Comparison of ENCODE assay signal across 15 cellular contexts in genomic region chr6:22956029-22956715, GRCh38.
DNase-seq lines count a peak whose midpoint lies in the region; ATAC-seq and TF ChIP-seq lines count a peak whose summit lies in the region.
"Had no signal": no experiment of that assay in that cellular context is flagged by ENCODE, and none has a peak within 500 bp of the region (broad histone marks: within the 10 kb centered on the region; RNA-seq: fewer than 3 reads in every experiment).

No MANE protein-coding gene starts in this region.

- peak; percentile 58 for TF ChIP-seq RAD21 in neural cell (conservative IDR thresholded peaks at IDR 0.05)

- H3K9me2 ChIP-seq in Loucy (replicated peaks; ENCODE audit: low read depth, low read length): no peaks in the 10 kb centered on the region
- no peaks in the 10 kb centered on the region for H3K9me2 ChIP-seq in neural cell (ENCODE audit: insufficient read depth, low read length)

- H3K4me1 ChIP-seq in Loucy (ENCODE audit: insufficient read depth, low read length, poor library complexity, severe bottlenecking) (peaks cover 16% of the 10 kb centered on the region), osteoblast (ENCODE audit: insufficient read depth, low read length) (no peaks in the 10 kb centered on the region)
- H3K4me1 ChIP-seq: Peyer's patch had no signal

- H3K4me3 ChIP-seq in Loucy (ENCODE audit: low read length, poor library complexity, severe bottlenecking): no peak overlapping the region
- H3K4me3 ChIP-seq in neural cell (ENCODE audit: low read length): peak overlapping the region; percentile 16
- no peak overlapping the region for H3K4me3 ChIP-seq in osteoblast (ENCODE audit: insufficient read depth, low read length)
- H3K4me3 ChIP-seq: adrenal gland, heart left ventricle, Peyer's patch had no signal

- no peaks in the 10 kb centered on the region for H4K20me1 ChIP-seq in Loucy (ENCODE audit: insufficient read depth, low read length, poor library complexity, severe bottlenecking)
- H4K20me1 ChIP-seq in neural cell (ENCODE audit: insufficient read depth): no peaks in the 10 kb centered on the region
- no peaks in the 10 kb centered on the region for H4K20me1 ChIP-seq in osteoblast (ENCODE audit: insufficient read depth, low read length)

- TF ChIP-seq CTCF in Loucy (conservative IDR thresholded peaks at IDR 0.05; ENCODE audit: low read length) (no peak), VCaP (conservative IDR thresholded peaks at IDR 0.05) (peak; percentile 46), neural cell (IDR thresholded peaks at IDR 0.05; ENCODE audit: poor library complexity, severe bottlenecking) (no peak), osteoblast (IDR thresholded peaks at IDR 0.05; ENCODE audit: extremely low read depth, low read depth, low read length) (no peak)

- no peaks in the 10 kb centered on the region for H3K9me3 ChIP-seq in Loucy (ENCODE audit: insufficient read depth, low read depth, low read length)
- H3K9me3 ChIP-seq in neural cell (ENCODE audit: low read length): no peaks in the 10 kb centered on the region
- no peaks in the 10 kb centered on the region for H3K9me3 ChIP-seq in osteoblast (ENCODE audit: low read depth, low read length)
- H3K9me3 ChIP-seq: adrenal gland, Peyer's patch had no signal

- no peaks in the 10 kb centered on the region for H3K36me3 ChIP-seq in Loucy (ENCODE audit: insufficient read depth, low read length)
- H3K36me3 ChIP-seq in neural cell (ENCODE audit: insufficient read depth, low read length): no peaks in the 10 kb centered on the region
- no peaks in the 10 kb centered on the region for H3K36me3 ChIP-seq in osteoblast (ENCODE audit: insufficient read depth, low read length)
- H3K36me3 ChIP-seq: adrenal gland, heart left ventricle, Peyer's patch had no signal

- H3K27me3 ChIP-seq in Loucy (ENCODE audit: insufficient read depth, low read length, poor library complexity, severe bottlenecking): no peaks in the 10 kb centered on the region
- H3K27me3 ChIP-seq in neural cell (ENCODE audit: insufficient read depth, low read depth, low read length): no peaks in the 10 kb centered on the region
- H3K27me3 ChIP-seq in osteoblast (ENCODE audit: insufficient read depth, low read length): no peaks in the 10 kb centered on the region
- H3K27me3 ChIP-seq: adrenal gland, heart left ventricle, Peyer's patch had no signal

- peak; percentile 48 for DNase-seq in DMS53 (lab: John Stamatoyannopoulos, UW)
- DNase-seq in central memory CD4-positive, alpha-beta T cell: no peak
- no peak for DNase-seq in osteoblast (ENCODE audit: insufficient read length, low spot score, missing footprints)
- DNase-seq: activated CD4-positive, alpha-beta T cell treated with anti-CD3 and anti-CD28 coated beads for 36 hours; adrenal gland; erythroblast; heart left ventricle; naive thymus-derived CD8-positive, alpha-beta T cell; Peyer's patch; T-helper 17 cell had no signal

- no peak for ATAC-seq in HG02840 (IDR thresholded peaks at IDR 0.05; ENCODE audit: low FRiP score, unreplicated experiment)
- ATAC-seq: activated CD4-positive, alpha-beta T cell treated with anti-CD3 and anti-CD28 coated beads for 36 hours; naive thymus-derived CD8-positive, alpha-beta T cell; stimulated activated memory B cell treated with anti-CD40 and anti-IgM and Interleukin-4, amounts not matched to agents 10 μg/mL and 1 μg/mL and 100 μg/mL, for 72 hours; T-helper 17 cell had no signal

- H3K27ac ChIP-seq in VCaP (peak overlapping the region; percentile 43), neural cell (ENCODE audit: low read length) (peak overlapping the region; percentile 19), osteoblast (ENCODE audit: low read depth, low read length) (no peak overlapping the region)
- H3K27ac ChIP-seq: adrenal gland, Peyer's patch had no signal

- no peak for TF ChIP-seq EP300 in neural cell (conservative IDR thresholded peaks at IDR 0.05; ENCODE audit: poor library complexity, severe bottlenecking)

- H3K79me2 ChIP-seq in Loucy (ENCODE audit: insufficient read depth, low read length) (no peaks in the 10 kb centered on the region), neural cell (replicated peaks; ENCODE audit: insufficient read depth, low read length) (no peaks in the 10 kb centered on the region), osteoblast (ENCODE audit: insufficient read depth, low read length) (no peaks in the 10 kb centered on the region)

- no peak overlapping the region for H3K9ac ChIP-seq in Loucy (ENCODE audit: low read depth, low read length, poor library complexity, severe bottlenecking)
- no peak overlapping the region for H3K9ac ChIP-seq in neural cell (ENCODE audit: low read length)

- no peaks in the 10 kb centered on the region for H3F3A ChIP-seq in Loucy (ENCODE audit: low read depth)
- no peaks in the 10 kb centered on the region for H3F3A ChIP-seq in neural cell (ENCODE audit: insufficient read depth, low read length, poor library complexity, severe bottlenecking)

- H2AFZ ChIP-seq in Loucy (ENCODE audit: low read length): peak overlapping the region; percentile 16; the same call in 1 of the 2 replicates
- H2AFZ ChIP-seq in neural cell (ENCODE audit: low read depth, low read length): no peak overlapping the region
- no peak overlapping the region for H2AFZ ChIP-seq in osteoblast (ENCODE audit: low read length)

- H3K4me2 ChIP-seq in Loucy (ENCODE audit: low read depth, low read length, poor library complexity, severe bottlenecking): no peak overlapping the region
- no peak overlapping the region for H3K4me2 ChIP-seq in neural cell (ENCODE audit: low read length)
- no peak overlapping the region for H3K4me2 ChIP-seq in osteoblast (ENCODE audit: insufficient read depth, low read length)

TF ChIP-seq in neural cell, 6 proteins besides CTCF, POLR2A, EP300 and RAD21:
- TF ChIP-seq SMC3 (conservative IDR thresholded peaks at IDR 0.05; ENCODE audit: poor library complexity) (peak; percentile 52), TAF1 (IDR thresholded peaks at IDR 0.05; ENCODE audit: low read depth) (no peak), REST (IDR thresholded peaks at IDR 0.05; ENCODE audit: borderline replicate concordance) (peak; percentile 68)
